In genomic region chr14:45134051-45134958, GRCh38 we compare ENCODE assay signal across 1 cellular context.
A peak's percentile ranks its signal among the peaks of the same experiment; 100 is the strongest.
TF ChIP-seq lines count a peak whose summit lies in the region.

TSS of gene FKBP3 (minus strand) at chr14:45134481. CDS start at chr14:45134456, 25 bp downstream.

TF ChIP-seq in SK-N-SH, 30 proteins besides CTCF, POLR2A, EP300 and RAD21 (continued from another document):
- TF ChIP-seq RXRA (IDR thresholded peaks at IDR 0.05; ENCODE audit: borderline replicate concordance, low read depth) (no peak), EZH2phosphoT487 (IDR thresholded peaks at IDR 0.05; ENCODE audit: borderline replicate concordance, low read depth) (no peak), FOXJ3 (CRISPR knock-in tag; IDR thresholded peaks at IDR 0.05) (no peak), YY1 (IDR thresholded peaks at IDR 0.05; ENCODE audit: low read depth) (peak; percentile 82), NRF1 (IDR thresholded peaks at IDR 0.05; ENCODE audit: low read depth, low read length) (no peak), FOXM1 (IDR thresholded peaks at IDR 0.05; ENCODE audit: low read depth) (no peak), IRF3 (IDR thresholded peaks at IDR 0.05; ENCODE audit: low read depth, low read length) (no peak), JUND (IDR thresholded peaks at IDR 0.05) (no peak), POLR2AphosphoS5 (IDR thresholded peaks at IDR 0.05; ENCODE audit: low read depth, low read length) (peak; percentile 75; the same call in 1 of the 2 replicates), NFIC (IDR thresholded peaks at IDR 0.05; ENCODE audit: borderline replicate concordance) (no peak), RCOR1 (IDR thresholded peaks at IDR 0.05; ENCODE audit: low read length) (no peak), SIN3A (IDR thresholded peaks at IDR 0.05; ENCODE audit: borderline replicate concordance, low read depth, low read length) (0 out of 2 replicates have a peak, but pooled peaks have one; percentile 42), MXI1 (IDR thresholded peaks at IDR 0.05; ENCODE audit: low read depth, low read length) (peak; percentile 15; the same call in 1 of the 2 replicates), USF2 (IDR thresholded peaks at IDR 0.05; ENCODE audit: borderline replicate concordance, low read depth, low read length) (no peak), CHD2 (IDR thresholded peaks at IDR 0.05; ENCODE audit: low read length, partially characterized antibody) (no peak), GABPA (IDR thresholded peaks at IDR 0.05; ENCODE audit: low read depth) (0 out of 2 replicates have a peak, but pooled peaks have one; percentile 28)
- TF ChIP-seq, protein P1, sequence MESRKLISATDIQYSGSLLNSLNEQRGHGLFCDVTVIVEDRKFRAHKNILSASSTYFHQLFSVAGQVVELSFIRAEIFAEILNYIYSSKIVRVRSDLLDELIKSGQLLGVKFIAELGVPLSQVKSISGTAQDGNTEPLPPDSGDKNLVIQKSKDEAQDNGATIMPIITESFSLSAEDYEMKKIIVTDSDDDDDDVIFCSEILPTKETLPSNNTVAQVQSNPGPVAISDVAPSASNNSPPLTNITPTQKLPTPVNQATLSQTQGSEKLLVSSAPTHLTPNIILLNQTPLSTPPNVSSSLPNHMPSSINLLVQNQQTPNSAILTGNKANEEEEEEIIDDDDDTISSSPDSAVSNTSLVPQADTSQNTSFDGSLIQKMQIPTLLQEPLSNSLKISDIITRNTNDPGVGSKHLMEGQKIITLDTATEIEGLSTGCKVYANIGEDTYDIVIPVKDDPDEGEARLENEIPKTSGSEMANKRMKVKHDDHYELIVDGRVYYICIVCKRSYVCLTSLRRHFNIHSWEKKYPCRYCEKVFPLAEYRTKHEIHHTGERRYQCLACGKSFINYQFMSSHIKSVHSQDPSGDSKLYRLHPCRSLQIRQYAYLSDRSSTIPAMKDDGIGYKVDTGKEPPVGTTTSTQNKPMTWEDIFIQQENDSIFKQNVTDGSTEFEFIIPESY (IDR thresholded peaks at IDR 0.05; ENCODE audit: borderline replicate concordance, low read depth) = no peak
- TF ChIP-seq, protein P2, sequence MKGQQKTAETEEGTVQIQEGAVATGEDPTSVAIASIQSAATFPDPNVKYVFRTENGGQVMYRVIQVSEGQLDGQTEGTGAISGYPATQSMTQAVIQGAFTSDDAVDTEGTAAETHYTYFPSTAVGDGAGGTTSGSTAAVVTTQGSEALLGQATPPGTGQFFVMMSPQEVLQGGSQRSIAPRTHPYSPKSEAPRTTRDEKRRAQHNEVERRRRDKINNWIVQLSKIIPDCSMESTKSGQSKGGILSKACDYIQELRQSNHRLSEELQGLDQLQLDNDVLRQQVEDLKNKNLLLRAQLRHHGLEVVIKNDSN (IDR thresholded peaks at IDR 0.05; ENCODE audit: borderline replicate concordance, low read depth) = no peak
